Comparison of ENCODE assay signal across 8 cellular contexts in the genomic region with DNA sequence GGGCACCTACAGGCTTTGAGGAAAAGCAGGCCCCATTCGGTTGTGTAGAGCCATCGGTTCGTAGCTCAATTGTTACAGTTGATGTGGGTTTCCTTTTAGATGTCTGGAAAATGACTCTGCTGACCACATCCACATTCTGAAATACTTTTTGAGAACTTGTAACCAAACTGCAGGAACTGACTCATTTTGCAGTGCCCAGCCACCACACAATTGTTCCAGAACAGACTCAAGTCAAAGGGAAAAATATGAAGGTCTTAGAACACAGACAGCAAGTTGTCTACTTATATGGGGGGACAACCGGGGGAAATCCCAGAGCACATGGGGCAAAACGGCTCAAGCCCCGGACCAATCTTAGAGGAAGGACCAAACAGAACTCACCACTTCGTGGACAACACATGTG.
A peak's percentile ranks its signal among the peaks of the same experiment; 100 is the strongest.
DNase-seq lines count a peak whose midpoint lies in the region; ATAC-seq, FAIRE-seq and TF ChIP-seq lines count a peak whose summit lies in the region.

No MANE protein-coding gene starts in this region.

- H3K4me3 ChIP-seq in choroid plexus epithelial cell (ENCODE audit: low read depth, low read length) (no peak overlapping the region), small intestine (ENCODE audit: low read depth in 1 of 2, low read length in 2 of 2) (no peak overlapping the region), dorsolateral prefrontal cortex (no peak overlapping the region)

- peaks cover 0 to 6% of the 10 kb centered on the region in 2 donors for H3K4me1 ChIP-seq in small intestine (ENCODE audit: control insufficient read depth in 2 of 2, insufficient read depth in 1 of 2, low read depth in 1 of 2, low read length in 1 of 2)

- 59 to 84% (median 62%) methylated on average over 7 of the region's 7 CpGs for WGBS in small intestine, 3 donors

- no peaks in the 10 kb centered on the region for H3K27me3 ChIP-seq in small intestine (ENCODE audit: control insufficient read depth in 2 of 2, insufficient read depth in 2 of 2, low read length in 2 of 2)
- peaks cover 0 to 65% (median 15%) of the 10 kb centered on the region in 45 donors for H3K27me3 ChIP-seq in dorsolateral prefrontal cortex

- TF ChIP-seq CTCF in choroid plexus epithelial cell (conservative IDR thresholded peaks at IDR 0.05; ENCODE audit: low read depth, low read length): no peak
- TF ChIP-seq CTCF in dorsolateral prefrontal cortex (IDR thresholded peaks at IDR 0.05 in 54 of 56, conservative IDR thresholded peaks at IDR 0.05 in 2 of 56; ENCODE audit: low read depth in 1 of 56, partially characterized antibody in 56 of 56): no peak

- H3K27ac ChIP-seq in small intestine (ENCODE audit: low read depth in 1 of 2, low read length in 1 of 2) (peak overlapping the region in 1 of 2 donors; percentile 88), dorsolateral prefrontal cortex (peak overlapping the region in 19 of 59 donors; percentile 10 to 60 (median 32))

- peak; percentile 27 for ATAC-seq in GM18861 (IDR thresholded peaks at IDR 0.05; ENCODE audit: unreplicated experiment)
- peak; percentile 33 for ATAC-seq in HG03039 (IDR thresholded peaks at IDR 0.05; ENCODE audit: unreplicated experiment)

- no peak for FAIRE-seq in small intestine (lab: Jason Lieb, UNC)

- DNase-seq in SKM-1 treated with dmso at 0.1 percent for 144 hours (lab: John Stamatoyannopoulos, UW; ENCODE audit: unreplicated experiment): peak; percentile 58
- peak; percentile 89 for DNase-seq in choroid plexus epithelial cell (ENCODE audit: low read depth)
- DNase-seq in small intestine: peak; percentile 38
- DNase-seq in COLO668 (lab: John Stamatoyannopoulos, UW; ENCODE audit: unreplicated experiment): no peak
- DNase-seq in dorsolateral prefrontal cortex: no peak
- no peak for DNase-seq in GOT3 (lab: John Stamatoyannopoulos, UW)

- H3K36me3 ChIP-seq in small intestine (ENCODE audit: control insufficient read depth in 2 of 2, insufficient read depth in 2 of 2, low read length in 2 of 2): no peaks in the 10 kb centered on the region

- no peaks in the 10 kb centered on the region for H3K9me3 ChIP-seq in small intestine (ENCODE audit: control insufficient read depth, low read depth)

- intact Hi-C loops in dorsolateral prefrontal cortex (cut with DNase I): no loop called here

Comparison
In these comparisons a context has a peak if more than half of its experiments do, and no peak if none do; other contexts are left out.
1. DNase-seq: peak in SKM-1 treated with dmso at 0.1 percent for 144 hours (single experiment), choroid plexus epithelial cell (single experiment) and small intestine (single experiment); none in COLO668 (single experiment), dorsolateral prefrontal cortex (0 of 10) and GOT3 (single experiment).